ENCODE assay signal across 18 cellular contexts in genomic region chr20:2745936-2746635, GRCh38. TPM values are rescaled to one million over a fixed set of nuclear protein-coding genes. Genes with fewer than 3 reads are reported as not detected.
"Had no signal": no experiment of that assay in that cellular context is flagged by ENCODE, and none has a peak within 500 bp of the region (broad histone marks: within the 10 kb centered on the region; RNA-seq: fewer than 3 reads in every experiment).

No MANE protein-coding gene starts in this region.

- DNase-seq: activated CD4-positive, alpha-beta T cell treated with anti-CD3 and anti-CD28 coated beads for 36 hours; foreskin melanocyte; glutamatergic neuron; hippocampal formation; left lung; mammary epithelial cell; midbrain; occipital lobe; stimulated activated CD4-positive, alpha-beta T cell treated with anti-CD3 and anti-CD28 coated beads, Interleukin-4, amount 100 ng/mL, for 4 hours; stimulated activated naive CD4-positive, alpha-beta T cell treated with Interleukin-2 at 50 U/mL for 16 hours; tibial artery; WERI-Rb-1 had no signal

- H3K4me3 Mint-ChIP-seq: activated CD4-positive, alpha-beta T cell treated with anti-CD3 and anti-CD28 coated beads for 36 hours; activated naive CD4-positive, alpha-beta T cell treated with anti-CD3 and anti-CD28 coated beads, Interleukin-2, amount 50 U/mL, for 24 hours; central memory CD8-positive, alpha-beta T cell had no signal

- H3K27ac Mint-ChIP-seq: activated CD4-positive, alpha-beta T cell treated with anti-CD3 and anti-CD28 coated beads for 36 hours; activated naive CD4-positive, alpha-beta T cell treated with anti-CD3 and anti-CD28 coated beads, Interleukin-2, amount 50 U/mL, for 24 hours had no signal

- H3K27me3 ChIP-seq: ascending aorta had no signal

- H3K4me3 ChIP-seq: ascending aorta, colonic mucosa, left lung, SK-N-MC, tibial artery had no signal

- H3K36me3 Mint-ChIP-seq: activated naive CD4-positive, alpha-beta T cell treated with anti-CD3 and anti-CD28 coated beads, Interleukin-2, amount 50 U/mL, for 24 hours had no signal

- H3K36me3 ChIP-seq: ascending aorta, colonic mucosa, left lung, tibial artery, WERI-Rb-1 had no signal

- H3K9me3 Mint-ChIP-seq: activated naive CD4-positive, alpha-beta T cell treated with anti-CD3 and anti-CD28 coated beads, Interleukin-2, amount 50 U/mL, for 24 hours; central memory CD8-positive, alpha-beta T cell had no signal

- ATAC-seq: activated CD4-positive, alpha-beta T cell treated with anti-CD3 and anti-CD28 coated beads for 36 hours; left lung; sciatic nerve had no signal

- H3K27ac ChIP-seq: ascending aorta, colonic mucosa, left lung, SK-N-MC, tibial artery, WERI-Rb-1 had no signal

- H3K9me3 ChIP-seq: ascending aorta, colonic mucosa, left lung, tibial artery had no signal

- H3K4me1 ChIP-seq: ascending aorta, colonic mucosa had no signal

- H3K27me3 Mint-ChIP-seq: activated naive CD4-positive, alpha-beta T cell treated with anti-CD3 and anti-CD28 coated beads, Interleukin-2, amount 50 U/mL, for 24 hours; central memory CD8-positive, alpha-beta T cell had no signal

RNA-seq across cellular contexts. Expression of gene EBF4, which starts 53.5 kb away (rescaled TPM):
- polyA plus RNA-seq: mammary epithelial cell had no signal

RNA-seq across cellular contexts. Expression of gene CPXM1, which starts 54.3 kb away (rescaled TPM):
- total RNA-seq: ascending aorta had no signal
- polyA plus RNA-seq: mammary epithelial cell had no signal
